In genomic region chr4:13887010-13887409, GRCh38 we compare ENCODE assay signal across 14 cellular contexts.
DNase-seq lines count a peak whose midpoint lies in the region; ATAC-seq and TF ChIP-seq lines count a peak whose summit lies in the region.
"Had no signal": no experiment of that assay in that cellular context is flagged by ENCODE, and none has a peak within 500 bp of the region (broad histone marks: within the 10 kb centered on the region; RNA-seq: fewer than 3 reads in every experiment).

No MANE protein-coding gene starts in this region.

- peaks cover 4 to 18% of the 10 kb centered on the region in 2 experiments; a peak in 3 of 4 replicates for H3K4me1 ChIP-seq in SK-N-SH (ENCODE audit: control insufficient read depth in 1 of 2, insufficient read depth in 2 of 2, low read depth in 1 of 2, low read length in 1 of 2)
- H3K4me1 ChIP-seq in IMR-90 (ENCODE audit: control insufficient read depth, insufficient read depth, low read length): peaks cover 15% of the 10 kb centered on the region
- H3K4me1 ChIP-seq in PC-9 (replicated peaks; ENCODE audit: insufficient read depth): peaks cover 28% of the 10 kb centered on the region
- peaks cover 0 to 3% of the 10 kb centered on the region in 2 donors for H3K4me1 ChIP-seq in ascending aorta

- no peak overlapping the region for H2AK5ac ChIP-seq in IMR-90 (ENCODE audit: low read depth, low read length)

- H3K79me1 ChIP-seq in IMR-90 (ENCODE audit: low read depth in 1 of 2, low read length in 2 of 2): peaks cover 0 to 9% of the 10 kb centered on the region in 2 experiments; a peak in 2 of 4 replicates

- H3K23ac ChIP-seq in IMR-90 (ENCODE audit: low read depth, low read length): no peak overlapping the region

- H3K9me2 ChIP-seq in SK-N-SH (no peaks in the 10 kb centered on the region), PC-9 (ENCODE audit: insufficient read depth) (no peaks in the 10 kb centered on the region)

- H2BK15ac ChIP-seq in IMR-90 (ENCODE audit: low read depth, low read length): peak overlapping the region; percentile 85; the same call in 2 of the 3 replicates

- H3K36me3 ChIP-seq in SK-N-SH (replicated peaks in 1 of 2; ENCODE audit: control insufficient read depth in 1 of 2, insufficient read depth in 2 of 2, low read length in 1 of 2): no peaks in the 10 kb centered on the region
- H3K36me3 ChIP-seq in IMR-90 (ENCODE audit: control insufficient read depth, insufficient read depth, low read length): no peaks in the 10 kb centered on the region
- no peaks in the 10 kb centered on the region for H3K36me3 ChIP-seq in PC-9 (ENCODE audit: low read depth)
- no peaks in the 10 kb centered on the region for H3K36me3 ChIP-seq in ascending aorta

- intact Hi-C loops in IMR-90 (cut with micrococcal nuclease) (no loop called here), PC-9 (cut with micrococcal nuclease; ENCODE audit: unreplicated experiment) (no loop called here), ascending aorta (cut with DNase I) (no loop called here)

- no peaks in the 10 kb centered on the region for H3K27me3 Mint-ChIP-seq in osteocyte (ENCODE audit: unreplicated experiment)

- CTCF ChIA-PET in SK-N-SH (lab: Yijun Ruan, JAX) (no interaction called here), IMR-90 (lab: Yijun Ruan, JAX) (no interaction called here), PC-9 (lab: Charles Lee) (no interaction called here)

- peak overlapping the region; percentile 75; the same call in 1 of the 2 replicates for H2BK20ac ChIP-seq in IMR-90 (ENCODE audit: low read depth, low read length)

- no peak overlapping the region for H2AK9ac ChIP-seq in IMR-90 (replicated peaks; ENCODE audit: low read depth, low read length, poor library complexity)

- H3K27me3 ChIP-seq in SK-N-SH (ENCODE audit: insufficient read depth): no peaks in the 10 kb centered on the region
- H3K27me3 ChIP-seq in IMR-90 (ENCODE audit: control insufficient read depth, insufficient read depth, low read length): no peaks in the 10 kb centered on the region
- no peaks in the 10 kb centered on the region for H3K27me3 ChIP-seq in PC-9 (ENCODE audit: insufficient read depth, low read depth)
- no peaks in the 10 kb centered on the region for H3K27me3 ChIP-seq in ascending aorta

- H3K9me3 Mint-ChIP-seq in osteocyte (ENCODE audit: unreplicated experiment): no peaks in the 10 kb centered on the region
- H3K9me3 Mint-ChIP-seq: GM23338 had no signal

- H3F3A ChIP-seq in SK-N-SH (replicated peaks; ENCODE audit: insufficient read depth) (peaks cover 20% of the 10 kb centered on the region), PC-9 (ENCODE audit: insufficient read depth, low read depth) (peaks cover 12% of the 10 kb centered on the region)

- POLR2A ChIA-PET in SK-N-SH (lab: Yijun Ruan, JAX): no interaction called here
- POLR2A ChIA-PET in IMR-90 (lab: Charles Lee; ENCODE audit: unreplicated experiment): no interaction called here
- POLR2A ChIA-PET in PC-9 (lab: Charles Lee; ENCODE audit: unreplicated experiment): no interaction called here

- peak overlapping the region; percentile 32; the same call in 1 of the 2 replicates for H4K91ac ChIP-seq in IMR-90 (ENCODE audit: insufficient read depth, low read depth, low read length)

- H4K20me1 ChIP-seq in SK-N-SH (ENCODE audit: insufficient read depth) (no peaks in the 10 kb centered on the region), IMR-90 (ENCODE audit: insufficient read depth, low read length) (no peaks in the 10 kb centered on the region), PC-9 (ENCODE audit: insufficient read depth) (no peaks in the 10 kb centered on the region)

- H2BK120ac ChIP-seq in IMR-90 (ENCODE audit: low read depth, low read length): peak overlapping the region; percentile 90

- no peak overlapping the region for H3K4me3 Mint-ChIP-seq in osteocyte (ENCODE audit: unreplicated experiment)
- H3K4me3 Mint-ChIP-seq: CD14-positive monocyte; CD8-positive, alpha-beta T cell; GM23338 had no signal

- no peak overlapping the region for H2BK5ac ChIP-seq in IMR-90 (ENCODE audit: low read depth, low read length, poor library complexity, severe bottlenecking)

- H4K5ac ChIP-seq in IMR-90 (ENCODE audit: low read depth, low read length): no peak overlapping the region

- ATAC-seq in SK-N-SH treated with all-trans-retinoic acid at 6 μM for 48 hours (no peak), IMR-90 (ENCODE audit: low read depth) (no peak), GM19035 (IDR thresholded peaks at IDR 0.05; ENCODE audit: unreplicated experiment) (no peak)
- ATAC-seq: CD8-positive, alpha-beta T cell; GM12878; GM23338 had no signal

- no peak for TF ChIP-seq POLR2A in IMR-90 (IDR thresholded peaks at IDR 0.05; ENCODE audit: low read depth, low read length)

- H3K9me3 ChIP-seq in SK-N-SH (no peaks in the 10 kb centered on the region), IMR-90 (ENCODE audit: control insufficient read depth, insufficient read depth, low read length) (no peaks in the 10 kb centered on the region), PC-9 (ENCODE audit: insufficient read depth, low read depth) (peaks cover 21% of the 10 kb centered on the region), ascending aorta (no peaks in the 10 kb centered on the region)

- dilution Hi-C loops in IMR-90 (cut with HindIII; ENCODE audit: low sequenced_read_pairs, unreplicated experiment): no loop called here

- H3K56ac ChIP-seq in IMR-90 (ENCODE audit: extremely low read depth, insufficient read depth, low read length): no peak overlapping the region

- H3K4me2 ChIP-seq in SK-N-SH: no peak overlapping the region
- H3K4me2 ChIP-seq in IMR-90 (ENCODE audit: low read depth, low read length): no peak overlapping the region
- H3K4me2 ChIP-seq in PC-9: no peak overlapping the region
- H3K4me2 ChIP-seq: GM23338 had no signal

- DNase-seq in SK-N-SH (no peak), IMR-90 (no peak), PC-9 (no peak), osteocyte (ENCODE audit: extremely low spot score, unreplicated experiment) (no peak), ascending aorta (ENCODE audit: low spot score in 2 of 2) (no peak)
- DNase-seq in stimulated activated CD8-positive, alpha-beta memory T cell treated with anti-CD3 and anti-CD28 coated beads, Interleukin-4, amount 100 ng/mL, for 48 hours: no peak
- DNase-seq: CD8-positive, alpha-beta T cell; COR-L47; H7 had no signal

- TF ChIP-seq RAD21 in SK-N-SH (IDR thresholded peaks at IDR 0.05; ENCODE audit: low read length): no peak
- no peak for TF ChIP-seq RAD21 in IMR-90 (IDR thresholded peaks at IDR 0.05; ENCODE audit: low read length)

- H3K27ac ChIP-seq in SK-N-SH (ENCODE audit: low read depth in 2 of 2, low read length in 1 of 2) (peak overlapping the region in 1 of 2 experiments; percentile 99; a peak in 1 of 4 replicates), IMR-90 (ENCODE audit: insufficient read depth, low read length) (no peak overlapping the region), PC-9 (peak overlapping the region; percentile 12; the same call in 1 of the 2 replicates), ascending aorta (no peak overlapping the region)

- TF ChIP-seq CTCF in SK-N-SH (IDR thresholded peaks at IDR 0.05) (no peak), IMR-90 (conservative IDR thresholded peaks at IDR 0.05; ENCODE audit: low read depth, low read length) (no peak), PC-9 (conservative IDR thresholded peaks at IDR 0.05) (no peak), osteocyte (IDR thresholded peaks at IDR 0.05) (no peak), ascending aorta (IDR thresholded peaks at IDR 0.05) (no peak)

- H3K79me2 ChIP-seq in SK-N-SH (ENCODE audit: insufficient read depth) (no peaks in the 10 kb centered on the region), PC-9 (ENCODE audit: low read depth) (no peaks in the 10 kb centered on the region)

- in situ Hi-C loops in IMR-90 (cut with MboI; ENCODE audit: low sequenced_read_pairs): no loop called here

- H3K4me1 Mint-ChIP-seq in osteocyte (ENCODE audit: unreplicated experiment): peaks cover 63% of the 10 kb centered on the region
- H3K4me1 Mint-ChIP-seq: CD14-positive monocyte, GM23338 had no signal

- H3K36me3 Mint-ChIP-seq in osteocyte (ENCODE audit: unreplicated experiment): no peaks in the 10 kb centered on the region
- H3K36me3 Mint-ChIP-seq: CD14-positive monocyte; CD8-positive, alpha-beta T cell had no signal

- H3K18ac ChIP-seq in IMR-90 (ENCODE audit: low read depth, low read length): peak overlapping the region; percentile 20; the same call in 1 of the 2 replicates

- H3K27ac Mint-ChIP-seq in osteocyte (ENCODE audit: unreplicated experiment): peak overlapping the region; percentile 58
- H3K27ac Mint-ChIP-seq: CD8-positive, alpha-beta T cell; GM23338 had no signal

- H2AFZ ChIP-seq in SK-N-SH (ENCODE audit: low read depth): peak overlapping the region; percentile 5; the same call in 1 of the 2 replicates
- no peak overlapping the region for H2AFZ ChIP-seq in IMR-90 (replicated peaks; ENCODE audit: low read length, poor library complexity)
- H2AFZ ChIP-seq in PC-9: no peak overlapping the region
- H2AFZ ChIP-seq: GM23338 had no signal

- BruUV-seq in IMR-90 (replicated peaks; lab: Mats Ljungman, UMichigan) (no TSS peak), PC-9 (replicated peaks; lab: Mats Ljungman, UMichigan) (no TSS peak)

- WGBS in SK-N-SH (ENCODE audit: low lambda C conversion rate): 83% methylated on average over 2 of the region's 2 CpGs
- WGBS in IMR-90 (ENCODE audit: extremely low coverage in 2 of 2, insufficient read length in 1 of 2), 2 experiments: no CpG with 5 or more reads among the region's 2 CpGs

- no peak for TF ChIP-seq EP300 in SK-N-SH (IDR thresholded peaks at IDR 0.05; ENCODE audit: borderline replicate concordance in 1 of 2, low read depth in 1 of 2, low read length in 1 of 2)

- no peak overlapping the region for H3K9ac ChIP-seq in SK-N-SH
- no peak overlapping the region for H3K9ac ChIP-seq in IMR-90 (ENCODE audit: low read depth, low read length)

- H3K4me3 ChIP-seq in SK-N-SH (ENCODE audit: low read depth in 2 of 2, low read length in 1 of 2) (no peak overlapping the region), IMR-90 (ENCODE audit: insufficient read depth, low read depth, low read length) (no peak overlapping the region), PC-9 (no peak overlapping the region), ascending aorta (no peak overlapping the region)
- H3K4me3 ChIP-seq: GM12878, GM23338 had no signal

- peaks cover 19% of the 10 kb centered on the region for H3K9me1 ChIP-seq in IMR-90 (ENCODE audit: insufficient read depth, low read length)

- no peak overlapping the region for H4K8ac ChIP-seq in IMR-90 (ENCODE audit: low read depth in 2 of 2, low read length in 2 of 2)

- no peak overlapping the region for H3K4ac ChIP-seq in IMR-90 (ENCODE audit: low read depth, low read length)

- no peak overlapping the region for H3K14ac ChIP-seq in IMR-90 (replicated peaks; ENCODE audit: low read depth, low read length)

TF ChIP-seq in SK-N-SH treated with all-trans-retinoic acid at 6 μM for 48 hours, 23 proteins besides CTCF, POLR2A, EP300 and RAD21 (continues in another document):
- TF ChIP-seq ESRRG (CRISPR knock-in tag; IDR thresholded peaks at IDR 0.05) (no peak), OSR1 (CRISPR knock-in tag; IDR thresholded peaks at IDR 0.05) (no peak), ZNF70 (CRISPR knock-in tag; IDR thresholded peaks at IDR 0.05) (no peak), ZNF565 (CRISPR knock-in tag; conservative IDR thresholded peaks at IDR 0.05; ENCODE audit: low read depth) (no peak)

TF ChIP-seq in IMR-90, 13 proteins besides CTCF, POLR2A, EP300 and RAD21 (continues in another document):
- no peak for TF ChIP-seq CEBPB (IDR thresholded peaks at IDR 0.05; ENCODE audit: low read depth, low read length)
